ENCODE assay signal across 22 cellular contexts in genomic region chr16:68993421-68993820, GRCh38.
DNase-seq lines count a peak whose midpoint lies in the region; ATAC-seq and TF ChIP-seq lines count a peak whose summit lies in the region.
"Had no signal": no experiment of that assay in that cellular context is flagged by ENCODE, and none has a peak within 500 bp of the region (broad histone marks: within the 10 kb centered on the region; RNA-seq: fewer than 3 reads in every experiment).

No MANE protein-coding gene starts in this region.

- H3K27ac ChIP-seq in SJSA1 (peak overlapping the region; percentile 70), foreskin keratinocyte (peak overlapping the region; percentile 86)
- H3K27ac ChIP-seq: parathyroid adenoma had no signal

- no peak for TF ChIP-seq CTCF in Calu3 (IDR thresholded peaks at IDR 0.05; ENCODE audit: unreplicated experiment)
- no peak for TF ChIP-seq CTCF in foreskin keratinocyte (conservative IDR thresholded peaks at IDR 0.05)

- CTCF ChIA-PET in Calu3 (lab: Charles Lee): interaction anchor here (0.6 to 2.5 kb wide), 10 partner anchors 17 to 403 kb away, joined by 3 to 14 read pairs (median 4); partner anchors contain the start of gene HAS3

- no peaks in the 10 kb centered on the region for H3K36me3 Mint-ChIP-seq in Calu3 (ENCODE audit: insufficient read depth, unreplicated experiment)

- ATAC-seq in foreskin keratinocyte: no peak
- ATAC-seq: heart right ventricle; naive thymus-derived CD4-positive, alpha-beta T cell; Right ventricle myocardium inferior had no signal

- BruUV-seq in Calu3 (replicated peaks; lab: Mats Ljungman, UMichigan): TSS peak; percentile 96

- H3K4me1 ChIP-seq in SJSA1 (replicated peaks) (peaks cover 43% of the 10 kb centered on the region), foreskin keratinocyte (peaks cover 56% of the 10 kb centered on the region), HAP-1 (peaks cover 11% of the 10 kb centered on the region)

- no peaks in the 10 kb centered on the region for H3K9me3 ChIP-seq in SJSA1 (replicated peaks)
- no peaks in the 10 kb centered on the region for H3K9me3 ChIP-seq in HAP-1
- H3K9me3 ChIP-seq: heart right ventricle had no signal

- H3K4me3 ChIP-seq in SJSA1: no peak overlapping the region
- no peak overlapping the region for H3K4me3 ChIP-seq in HAP-1
- H3K4me3 ChIP-seq: heart right ventricle, lung had no signal

- no peaks in the 10 kb centered on the region for H3K36me3 ChIP-seq in SJSA1
- H3K36me3 ChIP-seq in HAP-1 (replicated peaks): no peaks in the 10 kb centered on the region; the same call in 1 of the 2 replicates
- H3K36me3 ChIP-seq: heart right ventricle had no signal

- H3K27ac Mint-ChIP-seq in Calu3 (ENCODE audit: unreplicated experiment): peak overlapping the region; percentile 90
- H3K27ac Mint-ChIP-seq: CD4-positive, alpha-beta memory T cell; immature natural killer cell; naive thymus-derived CD4-positive, alpha-beta T cell; T-helper 1 cell treated with Interleukin-12 subunit alpha and Interleukin-12 subunit beta and Interleukin-4 antibody, amounts not matched to agents 30 μg/mL and 1 μg/mL, for 36 hours had no signal

- no peaks in the 10 kb centered on the region for H3K27me3 ChIP-seq in SJSA1 (replicated peaks)
- no peaks in the 10 kb centered on the region for H3K27me3 ChIP-seq in foreskin keratinocyte
- H3K27me3 ChIP-seq in HAP-1 (ENCODE audit: low read depth): no peaks in the 10 kb centered on the region
- H3K27me3 ChIP-seq: heart right ventricle had no signal

- peaks cover 6% of the 10 kb centered on the region for H3K9me3 Mint-ChIP-seq in Calu3 (ENCODE audit: low read depth, unreplicated experiment)
- H3K9me3 Mint-ChIP-seq: CD4-positive, alpha-beta memory T cell; immature natural killer cell; naive thymus-derived CD4-positive, alpha-beta T cell; T-helper 1 cell treated with Interleukin-12 subunit alpha and Interleukin-12 subunit beta and Interleukin-4 antibody, amounts not matched to agents 30 μg/mL and 1 μg/mL, for 36 hours had no signal

- intact Hi-C loops in Calu3 (cut with micrococcal nuclease; ENCODE audit: unreplicated experiment): loop anchor here (1.0 to 5.0 kb wide), 4 partner anchors 39 to 91 kb away; no protein-coding TSS in a partner anchor

- H3K4me1 Mint-ChIP-seq in Calu3 (ENCODE audit: low read depth, unreplicated experiment): peaks cover 73% of the 10 kb centered on the region
- H3K4me1 Mint-ChIP-seq: CD4-positive, alpha-beta memory T cell; immature natural killer cell; naive thymus-derived CD4-positive, alpha-beta T cell had no signal

- DNase-seq in Calu3 (no peak), SJSA1 (ENCODE audit: low read depth in 1 of 2, low spot score in 2 of 2) (no peak), foreskin keratinocyte (no peak), renal cortical epithelial cell (ENCODE audit: low read depth) (peak; percentile 38), HAP-1 (ENCODE audit: low spot score in 2 of 2) (no peak), NCI-H2081 (lab: John Stamatoyannopoulos, UW) (no peak), GM19240 (ENCODE audit: insufficient read length, low spot score) (no peak), SIG-M5 (lab: John Stamatoyannopoulos, UW) (no peak)
- DNase-seq: activated CD4-positive, alpha-beta T cell treated with anti-CD3 and anti-CD28 coated beads, Interleukin-2, amount 50 U/mL, for 4 hours; CD4-positive, alpha-beta memory T cell; cerebellar nuclear complex; effector memory CD4-positive, alpha-beta T cell; heart right ventricle; immature natural killer cell; naive thymus-derived CD4-positive, alpha-beta T cell; NCI-H1105; NCI-H524; stimulated activated CD4-positive, alpha-beta T cell treated with anti-CD3 and anti-CD28 coated beads, Interleukin-4, amount 100 ng/mL, for 24 hours had no signal

- peak overlapping the region; percentile 5 for H3K4me3 Mint-ChIP-seq in Calu3 (ENCODE audit: low read depth, unreplicated experiment)
- H3K4me3 Mint-ChIP-seq: CD4-positive, alpha-beta memory T cell; immature natural killer cell; naive thymus-derived CD4-positive, alpha-beta T cell; T-helper 1 cell treated with Interleukin-12 subunit alpha and Interleukin-12 subunit beta and Interleukin-4 antibody, amounts not matched to agents 30 μg/mL and 1 μg/mL, for 36 hours had no signal

- no peaks in the 10 kb centered on the region for H3K27me3 Mint-ChIP-seq in Calu3 (ENCODE audit: unreplicated experiment)
- H3K27me3 Mint-ChIP-seq: CD4-positive, alpha-beta memory T cell; naive thymus-derived CD4-positive, alpha-beta T cell had no signal

- in situ Hi-C loops in HAP-1 (cut with MboI; ENCODE audit: low sequenced_read_pairs): no loop called here
